ENCODE assay signal across 13 cellular contexts in genomic region chr15:55823191-55823670, GRCh38.
A peak's percentile ranks its signal among the peaks of the same experiment; 100 is the strongest.
DNase-seq lines count a peak whose midpoint lies in the region; ATAC-seq, FAIRE-seq and TF ChIP-seq lines count a peak whose summit lies in the region.
"Had no signal": no experiment of that assay in that cellular context is flagged by ENCODE, and none has a peak within 500 bp of the region (broad histone marks: within the 10 kb centered on the region; RNA-seq: fewer than 3 reads in every experiment).

No MANE protein-coding gene starts in this region.

- H3K9me3 ChIP-seq in right atrium auricular region, result no peaks in the 10 kb centered on the region
- H3K9me3 ChIP-seq in astrocyte (ENCODE audit: insufficient read depth, low read depth, low read length), result no peaks in the 10 kb centered on the region
- H3K9me3 ChIP-seq in hepatocyte (ENCODE audit: low read depth), result no peaks in the 10 kb centered on the region
- H3K9me3 ChIP-seq in vagina, result no peaks in the 10 kb centered on the region
- H3K9me3 ChIP-seq in CD4-positive, alpha-beta memory T cell (ENCODE audit: control insufficient read depth in 1 of 2, low read length in 2 of 2), result no peaks in the 10 kb centered on the region

- H3K36me3 ChIP-seq in right atrium auricular region (no peaks in the 10 kb centered on the region), astrocyte (ENCODE audit: insufficient read depth, low read length) (no peaks in the 10 kb centered on the region), hepatocyte (replicated peaks; ENCODE audit: insufficient read depth, low read depth) (no peaks in the 10 kb centered on the region), vagina (no peaks in the 10 kb centered on the region)
- no peaks in the 10 kb centered on the region for H3K36me3 ChIP-seq in CD4-positive, alpha-beta memory T cell (ENCODE audit: insufficient read depth, low read length)

- no peak overlapping the region for H2AFZ ChIP-seq in astrocyte (ENCODE audit: low read depth, low read length)
- H2AFZ ChIP-seq in hepatocyte, result no peak overlapping the region

- intact Hi-C loops in Right ventricle myocardium inferior (cut with DNase I) (no loop called here), vagina (cut with DNase I) (no loop called here)
- intact Hi-C loops in CD4-positive, alpha-beta memory T cell (cut with micrococcal nuclease), result no loop called here

- peak; percentile 77 for ATAC-seq in Right ventricle myocardium inferior

- POLR2A ChIA-PET in CD4-positive, alpha-beta memory T cell (lab: Charles Lee; ENCODE audit: partially characterized antibody), result no interaction called here

- H3K9ac ChIP-seq in astrocyte (ENCODE audit: low read length), result no peak overlapping the region

- H4K20me1 ChIP-seq in astrocyte (ENCODE audit: insufficient read depth, low read length), result no peaks in the 10 kb centered on the region
- no peaks in the 10 kb centered on the region for H4K20me1 ChIP-seq in hepatocyte (ENCODE audit: insufficient read depth, poor library complexity, severe bottlenecking)

- TF ChIP-seq CTCF in right atrium auricular region (IDR thresholded peaks at IDR 0.05), result no peak
- TF ChIP-seq CTCF in astrocyte (IDR thresholded peaks at IDR 0.05; ENCODE audit: insufficient read depth, low read depth, low read length), result no peak
- no peak for TF ChIP-seq CTCF in hepatocyte (IDR thresholded peaks at IDR 0.05; ENCODE audit: poor library complexity)
- TF ChIP-seq CTCF in vagina (IDR thresholded peaks at IDR 0.05), result no peak
- TF ChIP-seq CTCF in GM10266 (IDR thresholded peaks at IDR 0.05; ENCODE audit: control insufficient read depth, insufficient read depth, low read depth, missing control alignments), result no peak

- H3K9me2 ChIP-seq in hepatocyte (replicated peaks; ENCODE audit: insufficient read depth), result no peaks in the 10 kb centered on the region

- H3K27ac Mint-ChIP-seq in astrocyte (ENCODE audit: unreplicated experiment), result no peak overlapping the region
- H3K27ac Mint-ChIP-seq in CD4-positive, alpha-beta memory T cell, result no peak overlapping the region
- H3K27ac Mint-ChIP-seq: B cell had no signal

- CTCF ChIA-PET in CD4-positive, alpha-beta memory T cell (lab: Charles Lee; ENCODE audit: partially characterized antibody), result no interaction called here

- H3K4me1 Mint-ChIP-seq in astrocyte (ENCODE audit: low read depth, unreplicated experiment), result peaks cover 11% of the 10 kb centered on the region
- H3K4me1 Mint-ChIP-seq in CD4-positive, alpha-beta memory T cell, result no peaks in the 10 kb centered on the region
- H3K4me1 Mint-ChIP-seq: B cell had no signal

- peak overlapping the region; percentile 2 for H3K4me2 ChIP-seq in astrocyte (ENCODE audit: low read length)
- peak overlapping the region; percentile 52 for H3K4me2 ChIP-seq in hepatocyte

- H3K27ac ChIP-seq in right atrium auricular region, result peak overlapping the region in 1 of 2 donors; percentile 3
- H3K27ac ChIP-seq in astrocyte (ENCODE audit: low read depth, low read length), result no peak overlapping the region
- no peak overlapping the region for H3K27ac ChIP-seq in hepatocyte
- H3K27ac ChIP-seq in vagina, result peak overlapping the region; percentile 2
- no peak overlapping the region for H3K27ac ChIP-seq in CD4-positive, alpha-beta memory T cell (ENCODE audit: low read depth, low read length)

- 26% methylated on average over 3 of the region's 3 CpGs for WGBS in hepatocyte (ENCODE audit: low lambda C conversion rate, missing lambda C conversion rate)

- H3K79me2 ChIP-seq in astrocyte (ENCODE audit: insufficient read depth, low read length) (no peaks in the 10 kb centered on the region), hepatocyte (no peaks in the 10 kb centered on the region)

- no peaks in the 10 kb centered on the region for H3K9me3 Mint-ChIP-seq in astrocyte (ENCODE audit: unreplicated experiment)
- H3K9me3 Mint-ChIP-seq in CD4-positive, alpha-beta memory T cell, result peaks cover 0 to 5% (median 0%) of the 10 kb centered on the region in 8 donors

- H3K4me1 ChIP-seq in right atrium auricular region (peaks cover 0 to 4% of the 10 kb centered on the region in 2 donors), astrocyte (ENCODE audit: insufficient read depth, low read length) (no peaks in the 10 kb centered on the region), hepatocyte (ENCODE audit: insufficient read depth) (peaks cover 14% of the 10 kb centered on the region), vagina (no peaks in the 10 kb centered on the region)
- H3K4me1 ChIP-seq in CD4-positive, alpha-beta memory T cell (ENCODE audit: insufficient read depth, low read length), result no peaks in the 10 kb centered on the region

- H3K27me3 ChIP-seq in right atrium auricular region, result no peaks in the 10 kb centered on the region
- no peaks in the 10 kb centered on the region for H3K27me3 ChIP-seq in astrocyte (ENCODE audit: insufficient read depth, low read length)
- no peaks in the 10 kb centered on the region for H3K27me3 ChIP-seq in hepatocyte
- H3K27me3 ChIP-seq in vagina, result no peaks in the 10 kb centered on the region
- H3K27me3 ChIP-seq in CD4-positive, alpha-beta memory T cell (ENCODE audit: insufficient read depth, low read length), result no peaks in the 10 kb centered on the region

- no peaks in the 10 kb centered on the region for H3K27me3 Mint-ChIP-seq in astrocyte (ENCODE audit: low read depth, unreplicated experiment)
- H3K27me3 Mint-ChIP-seq in CD4-positive, alpha-beta memory T cell, result peaks cover 0 to 1% of the 10 kb centered on the region in 2 donors

- no peak for FAIRE-seq in astrocyte (lab: Jason Lieb, UNC)
- FAIRE-seq: colon had no signal

- H3K36me3 Mint-ChIP-seq in astrocyte (ENCODE audit: low read depth, unreplicated experiment), result peaks cover 2% of the 10 kb centered on the region
- peaks cover 0 to 1% of the 10 kb centered on the region in 2 donors for H3K36me3 Mint-ChIP-seq in CD4-positive, alpha-beta memory T cell

- H3K4me3 Mint-ChIP-seq in astrocyte (ENCODE audit: unreplicated experiment), result no peak overlapping the region
- H3K4me3 Mint-ChIP-seq in CD4-positive, alpha-beta memory T cell, result no peak overlapping the region
- H3K4me3 Mint-ChIP-seq: B cell had no signal

- DNase-seq in Right ventricle myocardium inferior (ENCODE audit: missing footprints) (no peak), right atrium auricular region (ENCODE audit: low spot score) (no peak), astrocyte (ENCODE audit: low read depth) (peak; percentile 96), hepatocyte (ENCODE audit: low spot score) (peak; percentile 17), vagina (ENCODE audit: extremely low spot score in 2 of 2) (no peak), GM10266 (ENCODE audit: extremely low spot score) (no peak), NCI-H187 (lab: John Stamatoyannopoulos, UW) (no peak)
- DNase-seq in CD4-positive, alpha-beta memory T cell, result no peak
- DNase-seq: activated CD8-positive, alpha-beta memory T cell treated with anti-CD3 and anti-CD28 coated beads, Interleukin-2, amount 50 U/mL, for 4 hours; NCI-H2107; nucleus accumbens had no signal

- H3K4me3 ChIP-seq in right atrium auricular region, result no peak overlapping the region
- no peak overlapping the region for H3K4me3 ChIP-seq in astrocyte (ENCODE audit: insufficient read depth, low read depth, low read length)
- H3K4me3 ChIP-seq in hepatocyte, result no peak overlapping the region
- no peak overlapping the region for H3K4me3 ChIP-seq in vagina
- H3K4me3 ChIP-seq in CD4-positive, alpha-beta memory T cell (ENCODE audit: low read length in 2 of 2), result no peak overlapping the region

- TF ChIP-seq POLR2A in vagina (IDR thresholded peaks at IDR 0.05), result no peak

Comparison
In these comparisons a context has a peak if more than half of its experiments do, and no peak if none do; other contexts are left out.
1. DNase-seq: peak in astrocyte (single experiment) and hepatocyte (single experiment); none in Right ventricle myocardium inferior (single experiment), right atrium auricular region (single experiment), vagina (0 of 2), GM10266 (single experiment), NCI-H187 (0 of 2) and CD4-positive, alpha-beta memory T cell (0 of 5).